18 cellular contexts compared by ENCODE assay signal in the genomic region with DNA sequence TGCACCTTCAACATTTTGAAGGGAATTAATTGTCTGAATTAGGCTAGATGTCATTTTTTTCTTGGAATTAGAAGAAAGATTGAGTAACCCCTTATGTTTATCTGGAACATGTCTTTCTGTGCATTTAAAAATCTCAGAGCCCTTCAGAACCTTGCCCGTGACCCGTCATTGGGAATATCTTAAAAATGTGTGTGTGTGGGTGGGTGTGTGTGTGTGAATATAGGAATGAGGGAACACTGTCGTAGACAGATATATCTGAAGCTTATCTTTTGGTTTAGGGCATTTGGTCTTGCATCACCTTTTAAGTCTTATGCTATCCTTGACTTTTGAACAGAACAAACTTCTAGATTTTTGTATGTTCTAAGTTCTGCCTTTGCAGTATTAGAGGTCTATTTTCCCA. TPM values are rescaled to one million over a fixed set of nuclear protein-coding genes. Genes with fewer than 3 reads are reported as not detected.
DNase-seq lines count a peak whose midpoint lies in the region; ATAC-seq, FAIRE-seq and TF ChIP-seq lines count a peak whose summit lies in the region.
"Had no signal": no experiment of that assay in that cellular context is flagged by ENCODE, and none has a peak within 500 bp of the region (broad histone marks: within the 10 kb centered on the region; RNA-seq: fewer than 3 reads in every experiment).

No MANE protein-coding gene starts in this region.

- H3K36me3 ChIP-seq in astrocyte (ENCODE audit: insufficient read depth, low read length) (no peaks in the 10 kb centered on the region), smooth muscle cell (ENCODE audit: low read depth) (no peaks in the 10 kb centered on the region), H7 (replicated peaks; ENCODE audit: control insufficient read depth, insufficient read depth, low read length) (no peaks in the 10 kb centered on the region)
- H3K36me3 ChIP-seq: BLaER1 treated with 17β-estradiol and CSF1 and Interleukin-3, amounts not matched to agents 10 nM and 100 nM had no signal

- H3K27ac ChIP-seq in astrocyte (ENCODE audit: low read depth, low read length) (no peak overlapping the region), smooth muscle cell (ENCODE audit: low read depth) (peak overlapping the region; percentile 3)
- H3K27ac ChIP-seq: BLaER1 treated with 17β-estradiol and CSF1 and Interleukin-3, amounts not matched to agents 10 nM and 100 nM had no signal

- FAIRE-seq in astrocyte (lab: Jason Lieb, UNC) (no peak), RCC 7860 (lab: Jason Lieb, UNC) (no peak)
- FAIRE-seq: H1 had no signal

- H3F3A ChIP-seq in smooth muscle cell (ENCODE audit: low read depth), result no peaks in the 10 kb centered on the region

- H3K4me3 ChIP-seq in astrocyte (ENCODE audit: insufficient read depth, low read depth, low read length) (no peak overlapping the region), fibroblast of villous mesenchyme (ENCODE audit: low read depth, low read length) (no peak overlapping the region), smooth muscle cell (no peak overlapping the region), H7 (ENCODE audit: insufficient read depth, low read depth, low read length) (no peak overlapping the region)
- H3K4me3 ChIP-seq: BLaER1 treated with 17β-estradiol and CSF1 and Interleukin-3, amounts not matched to agents 10 nM and 100 nM had no signal

- H3K4me1 Mint-ChIP-seq in activated naive CD8-positive, alpha-beta T cell (ENCODE audit: low read depth), result peaks cover 29% of the 10 kb centered on the region
- peaks cover 73% of the 10 kb centered on the region for H3K4me1 Mint-ChIP-seq in activated naive CD8-positive, alpha-beta T cell treated with anti-CD3 and anti-CD28 coated beads, Interleukin-2, amount 50 U/mL, for 24 hours
- peaks cover 6% of the 10 kb centered on the region for H3K4me1 Mint-ChIP-seq in astrocyte (ENCODE audit: low read depth, unreplicated experiment)

- peak overlapping the region; percentile 3 for H3K27ac Mint-ChIP-seq in activated naive CD8-positive, alpha-beta T cell
- H3K27ac Mint-ChIP-seq in activated naive CD8-positive, alpha-beta T cell treated with anti-CD3 and anti-CD28 coated beads, Interleukin-2, amount 50 U/mL, for 24 hours, result no peak overlapping the region
- H3K27ac Mint-ChIP-seq in astrocyte (ENCODE audit: unreplicated experiment), result peak overlapping the region; percentile 6
- H3K27ac Mint-ChIP-seq: CD4-positive, CD25-positive, alpha-beta regulatory T cell; HFFc6 had no signal

- no peaks in the 10 kb centered on the region for H3K36me3 Mint-ChIP-seq in activated naive CD8-positive, alpha-beta T cell
- H3K36me3 Mint-ChIP-seq in activated naive CD8-positive, alpha-beta T cell treated with anti-CD3 and anti-CD28 coated beads, Interleukin-2, amount 50 U/mL, for 24 hours (ENCODE audit: low read depth), result no peaks in the 10 kb centered on the region
- H3K36me3 Mint-ChIP-seq in astrocyte (ENCODE audit: low read depth, unreplicated experiment), result no peaks in the 10 kb centered on the region
- H3K36me3 Mint-ChIP-seq: CD4-positive, CD25-positive, alpha-beta regulatory T cell had no signal

- no peaks in the 10 kb centered on the region for H4K20me1 ChIP-seq in astrocyte (ENCODE audit: insufficient read depth, low read length)
- no peaks in the 10 kb centered on the region for H4K20me1 ChIP-seq in smooth muscle cell (ENCODE audit: low read depth)
- H4K20me1 ChIP-seq: BLaER1 treated with 17β-estradiol and CSF1 and Interleukin-3, amounts not matched to agents 10 nM and 100 nM had no signal

- peaks cover 6% of the 10 kb centered on the region for H3K27me3 ChIP-seq in astrocyte (ENCODE audit: insufficient read depth, low read length)
- peaks cover 8% of the 10 kb centered on the region for H3K27me3 ChIP-seq in smooth muscle cell (ENCODE audit: low read depth)
- no peaks in the 10 kb centered on the region for H3K27me3 ChIP-seq in H7 (ENCODE audit: control insufficient read depth, insufficient read depth, low read length)

- H3K4me2 ChIP-seq in astrocyte (ENCODE audit: low read length) (no peak overlapping the region), smooth muscle cell (peak overlapping the region; percentile 59)
- H3K4me2 ChIP-seq: BLaER1 treated with 17β-estradiol and CSF1 and Interleukin-3, amounts not matched to agents 10 nM and 100 nM had no signal

- H3K79me2 ChIP-seq in astrocyte (ENCODE audit: insufficient read depth, low read length), result no peaks in the 10 kb centered on the region
- H3K79me2 ChIP-seq in smooth muscle cell (ENCODE audit: low read depth), result no peaks in the 10 kb centered on the region

- no peak overlapping the region for H3K4me3 Mint-ChIP-seq in activated naive CD8-positive, alpha-beta T cell
- H3K4me3 Mint-ChIP-seq in activated naive CD8-positive, alpha-beta T cell treated with anti-CD3 and anti-CD28 coated beads, Interleukin-2, amount 50 U/mL, for 24 hours, result no peak overlapping the region
- H3K4me3 Mint-ChIP-seq in astrocyte (ENCODE audit: unreplicated experiment), result no peak overlapping the region
- H3K4me3 Mint-ChIP-seq: CD4-positive, CD25-positive, alpha-beta regulatory T cell; HFFc6 had no signal

- ATAC-seq in activated naive CD8-positive, alpha-beta T cell treated with anti-CD3 and anti-CD28 coated beads, Interleukin-2, amount 50 U/mL, for 24 hours, result no peak
- no peak for ATAC-seq in GM21423 (IDR thresholded peaks at IDR 0.05; ENCODE audit: unreplicated experiment)

- H3K4me1 ChIP-seq in astrocyte (ENCODE audit: insufficient read depth, low read length), result no peaks in the 10 kb centered on the region
- no peaks in the 10 kb centered on the region for H3K4me1 ChIP-seq in smooth muscle cell (ENCODE audit: low read depth)

- no peaks in the 10 kb centered on the region for H3K27me3 Mint-ChIP-seq in activated naive CD8-positive, alpha-beta T cell
- peaks cover 4% of the 10 kb centered on the region for H3K27me3 Mint-ChIP-seq in activated naive CD8-positive, alpha-beta T cell treated with anti-CD3 and anti-CD28 coated beads, Interleukin-2, amount 50 U/mL, for 24 hours
- H3K27me3 Mint-ChIP-seq in astrocyte (ENCODE audit: low read depth, unreplicated experiment), result peaks cover 5% of the 10 kb centered on the region

- no peak overlapping the region for H2AFZ ChIP-seq in astrocyte (ENCODE audit: low read depth, low read length)
- H2AFZ ChIP-seq in smooth muscle cell (ENCODE audit: low read depth), result no peak overlapping the region

- no peak for TF ChIP-seq CTCF in astrocyte (IDR thresholded peaks at IDR 0.05; ENCODE audit: insufficient read depth, low read depth, low read length)
- TF ChIP-seq CTCF in fibroblast of villous mesenchyme (IDR thresholded peaks at IDR 0.05; ENCODE audit: insufficient read depth, low read depth, low read length), result no peak
- TF ChIP-seq CTCF in smooth muscle cell (IDR thresholded peaks at IDR 0.05; ENCODE audit: borderline replicate concordance, insufficient read depth, poor library complexity, severe bottlenecking), result no peak

- WGBS in smooth muscle cell (ENCODE audit: low lambda C conversion rate), result 23% methylated on average over 3 of the region's 3 CpGs

- no peaks in the 10 kb centered on the region for H3K9me3 ChIP-seq in astrocyte (ENCODE audit: insufficient read depth, low read depth, low read length)
- no peaks in the 10 kb centered on the region for H3K9me3 ChIP-seq in smooth muscle cell (replicated peaks; ENCODE audit: low read depth)
- H3K9me3 ChIP-seq: BLaER1 treated with 17β-estradiol and CSF1 and Interleukin-3, amounts not matched to agents 10 nM and 100 nM had no signal

- DNase-seq in activated naive CD8-positive, alpha-beta T cell treated with anti-CD3 and anti-CD28 coated beads, Interleukin-2, amount 50 U/mL, for 24 hours, result no peak
- DNase-seq in astrocyte (ENCODE audit: low read depth), result peak; percentile 15
- DNase-seq in fibroblast of villous mesenchyme (ENCODE audit: low read depth), result peak; percentile 37
- DNase-seq in smooth muscle cell (lab: John Stamatoyannopoulos, UW; ENCODE audit: unreplicated experiment), result no peak
- no peak for DNase-seq in RCC 7860 (ENCODE audit: low spot score)
- DNase-seq in H7, result no peak
- DNase-seq: ACHN; CD4-positive, CD25-positive, alpha-beta regulatory T cell; DMS53; HCEC 1CT; HFFc6 had no signal

- no peaks in the 10 kb centered on the region for H3K9me3 Mint-ChIP-seq in activated naive CD8-positive, alpha-beta T cell (ENCODE audit: low read depth)
- no peaks in the 10 kb centered on the region for H3K9me3 Mint-ChIP-seq in activated naive CD8-positive, alpha-beta T cell treated with anti-CD3 and anti-CD28 coated beads, Interleukin-2, amount 50 U/mL, for 24 hours
- H3K9me3 Mint-ChIP-seq in astrocyte (ENCODE audit: unreplicated experiment), result no peaks in the 10 kb centered on the region
- H3K9me3 Mint-ChIP-seq: CD4-positive, CD25-positive, alpha-beta regulatory T cell; HFFc6 had no signal

- H3K9ac ChIP-seq in astrocyte (ENCODE audit: low read length) (no peak overlapping the region), smooth muscle cell (ENCODE audit: low read depth) (no peak overlapping the region)
- H3K9ac ChIP-seq: BLaER1 treated with 17β-estradiol and CSF1 and Interleukin-3, amounts not matched to agents 10 nM and 100 nM had no signal

RNA-seq across cellular contexts. Expression of a gene that starts 13.5 kb away (rescaled TPM):
- 0.27 TPM in 1 of 2 replicates, not detected in the other for total RNA-seq in astrocyte
- total RNA-seq in fibroblast of villous mesenchyme, result 0.32 and 1.3 TPM in 2 replicates
- total RNA-seq in smooth muscle cell, result 1.6 and 2.0 TPM in 2 replicates
- polyA plus RNA-seq in smooth muscle cell, result 1.3 and 1.8 TPM in 2 replicates
- not detected in 2 replicates for total RNA-seq in H7 (2014; rRNA removed; shearing (Covaris generic))
- total RNA-seq: Daoy, H1, HFFc6, HT1080 had no signal
- polyA plus RNA-seq: CD4-positive, CD25-positive, alpha-beta regulatory T cell; H1 had no signal

RNA-seq across cellular contexts. Expression of a gene that starts 57.7 kb away (rescaled TPM):
- total RNA-seq in astrocyte (2.4 and 4.4 TPM in 2 replicates), fibroblast of villous mesenchyme (0.43 and 0.64 TPM in 2 replicates), smooth muscle cell (2.2 and 6.0 TPM in 2 replicates)
- polyA plus RNA-seq in smooth muscle cell, result 1.9 and 2.5 TPM in 2 replicates
- total RNA-seq in H7 (2014; rRNA removed; shearing (Covaris generic)), result 0.41 and 0.42 TPM in 2 replicates
- total RNA-seq: A172, HFFc6 had no signal
- polyA plus RNA-seq: H1 had no signal

Comparison
In these comparisons a context has a peak if more than half of its experiments do, and no peak if none do; other contexts are left out.
1. DNase-seq: peak in astrocyte (single experiment) and fibroblast of villous mesenchyme (single experiment); none in activated naive CD8-positive, alpha-beta T cell treated with anti-CD3 and anti-CD28 coated beads, Interleukin-2, amount 50 U/mL, for 24 hours (single experiment), smooth muscle cell (single experiment), RCC 7860 (single experiment) and H7 (single experiment).